In genomic region chr14:23182372-23183014, GRCh38 we compare ENCODE assay signal across 8 cellular contexts. TPM values are rescaled to one million over a fixed set of nuclear protein-coding genes. Genes with fewer than 3 reads are reported as not detected.
DNase-seq lines count a peak whose midpoint lies in the region; ATAC-seq, FAIRE-seq and TF ChIP-seq lines count a peak whose summit lies in the region.

No MANE protein-coding gene starts in this region.

- ATAC-seq in Panc1 (peak; percentile 54), GM19467 (IDR thresholded peaks at IDR 0.05; ENCODE audit: unreplicated experiment) (no peak)

- DNase-seq in G401 (ENCODE audit: low spot score) (peak; percentile 94), Panc1 (ENCODE audit: low read depth, low spot score) (no peak), MCF 10A (ENCODE audit: unreplicated experiment) (peak; percentile 20), kidney (no peak), NCI-H1930 (lab: John Stamatoyannopoulos, UW) (no peak), EL (no peak)
- DNase-seq in stimulated activated CD4-positive, alpha-beta T cell treated with anti-CD3 and anti-CD28 coated beads, Interleukin-15, amount 100 ng/mL, for 24 hours, result peak; percentile 62

- no peaks in the 10 kb centered on the region for H3K27me3 Mint-ChIP-seq in MCF 10A (ENCODE audit: insufficient read depth, unreplicated experiment)

- no peak for TF ChIP-seq CTCF in Panc1 (IDR thresholded peaks at IDR 0.05)
- TF ChIP-seq CTCF in MCF 10A (IDR thresholded peaks at IDR 0.05; ENCODE audit: unreplicated experiment), result no peak
- no peak for TF ChIP-seq CTCF in kidney (IDR thresholded peaks at IDR 0.05; ENCODE audit: borderline replicate concordance, extremely low read depth, insufficient read depth)

- H3K27ac Mint-ChIP-seq in MCF 10A (ENCODE audit: low read depth, unreplicated experiment), result no peak overlapping the region

- H3K4me3 Mint-ChIP-seq in MCF 10A (ENCODE audit: unreplicated experiment), result no peak overlapping the region

- intact Hi-C loops in Panc1 (cut with micrococcal nuclease; ENCODE audit: unreplicated experiment) (no loop called here), MCF 10A (cut with micrococcal nuclease) (no loop called here), kidney (cut with DNase I) (no loop called here)

- peak overlapping the region; percentile 39 to 40 for H3K4me3 ChIP-seq in Panc1 (ENCODE audit: low read depth in 2 of 2, low read length in 2 of 2)
- peak overlapping the region; percentile 84 to 93 for H3K4me3 ChIP-seq in kidney (ENCODE audit: low read length in 2 of 2)

- POLR2A ChIA-PET in Panc1 (lab: Charles Lee), result no interaction called here
- POLR2A ChIA-PET in MCF 10A (lab: Yijun Ruan, JAX), result interaction anchor here (0.7 to 2.8 kb wide), 10 partner anchors 10 to 117 kb away, joined by 3 to 15 read pairs (median 4); no protein-coding TSS in a partner anchor

- H3K4me1 Mint-ChIP-seq in MCF 10A (ENCODE audit: insufficient read depth, unreplicated experiment), result peaks cover 5% of the 10 kb centered on the region

- H3K27ac ChIP-seq in Panc1 (ENCODE audit: low read length) (no peak overlapping the region), kidney (ENCODE audit: low read depth in 2 of 2, low read length in 2 of 2) (peak overlapping the region; percentile 45 to 70)

- CTCF ChIA-PET in Panc1 (lab: Charles Lee) (interaction anchor here (1.9 kb wide), 1 partner anchor 62 kb away, joined by 11 read pairs; no protein-coding TSS in a partner anchor), MCF 10A (lab: Yijun Ruan, JAX) (interaction anchor here (0.6 to 12.2 kb wide), 9 partner anchors 11 to 412 kb away, joined by 3 to 766 read pairs (median 4); partner anchors contain the start of gene CEBPE)

- H3K4me1 ChIP-seq in Panc1 (ENCODE audit: control insufficient read depth, insufficient read depth, low read length), result no peaks in the 10 kb centered on the region; the same call in 1 of the 2 replicates
- peaks cover 3 to 10% of the 10 kb centered on the region in 2 donors for H3K4me1 ChIP-seq in kidney (ENCODE audit: control insufficient read depth in 1 of 2, insufficient read depth in 1 of 2, low read depth in 1 of 2, low read length in 2 of 2)

- in situ Hi-C loops in G401 (cut with HindIII; ENCODE audit: low sequenced_read_pairs), result no loop called here
- in situ Hi-C loops in Panc1 (cut with HindIII; ENCODE audit: low pct_unique_long_range_greater_than_20kb, low sequenced_read_pairs), result no loop called here

- H3K36me3 ChIP-seq in Panc1 (ENCODE audit: control insufficient read depth, insufficient read depth, low read length) (peaks cover 3% of the 10 kb centered on the region; the same call in 1 of the 2 replicates), kidney (ENCODE audit: control insufficient read depth in 1 of 2, insufficient read depth in 2 of 2, low read length in 2 of 2) (no peaks in the 10 kb centered on the region)

- BruUV-seq in Panc1 (replicated peaks; lab: Mats Ljungman, UMichigan) (no TSS peak), MCF 10A (replicated peaks; lab: Mats Ljungman, UMichigan) (no TSS peak)

- no peaks in the 10 kb centered on the region for H3K36me3 Mint-ChIP-seq in MCF 10A (ENCODE audit: insufficient read depth, unreplicated experiment)

- FAIRE-seq in kidney (lab: Jason Lieb, UNC), result no peak

- H3K9me3 Mint-ChIP-seq in MCF 10A (ENCODE audit: unreplicated experiment), result no peaks in the 10 kb centered on the region

- H3K9me3 ChIP-seq in Panc1 (ENCODE audit: control insufficient read depth, insufficient read depth, low read depth, low read length), result no peaks in the 10 kb centered on the region
- no peaks in the 10 kb centered on the region for H3K9me3 ChIP-seq in kidney (ENCODE audit: control insufficient read depth in 1 of 2, low read length in 2 of 2)

- H3K27me3 ChIP-seq in Panc1 (ENCODE audit: control insufficient read depth, insufficient read depth, low read length), result peaks cover 5% of the 10 kb centered on the region

- peak overlapping the region; percentile 74 to 81 for H3K9ac ChIP-seq in kidney (ENCODE audit: low read length in 2 of 2)

RNA-seq across cellular contexts. Expression of gene SLC7A8, which starts 1.0 kb away (rescaled TPM):
- total RNA-seq in G401 (2014; rRNA removed; shearing (Covaris generic)), result 14.5 and 15.9 TPM in 2 replicates
- total RNA-seq in Panc1 (2021; ENCODE audit: unreplicated experiment), result 0.90 TPM
- polyA plus RNA-seq in Panc1 (2012; ENCODE audit: insufficient read length), result 1.1 TPM
- 1.5 and 2.4 TPM in 2 replicates for total RNA-seq in MCF 10A (2022)
- 22.9 TPM for total RNA-seq in kidney
- polyA plus RNA-seq in kidney (ENCODE audit: insufficient read depth, low read depth, low replicate concordance), result 210 TPM

RNA-seq across cellular contexts. Expression of gene RNF212B, which starts 55.2 kb away (rescaled TPM):
- total RNA-seq in G401 (2014; rRNA removed; shearing (Covaris generic)), result not detected in 2 replicates
- total RNA-seq in Panc1 (2021; ENCODE audit: unreplicated experiment) (not detected), MCF 10A (2022) (not detected in 2 replicates), kidney (not detected)
- polyA plus RNA-seq in Panc1 (2012; ENCODE audit: insufficient read length), result not detected
- polyA plus RNA-seq in kidney (ENCODE audit: insufficient read depth, low read depth, low replicate concordance), result 2.8 TPM

Comparison
In these comparisons a context has a peak if more than half of its experiments do, and no peak if none do; other contexts are left out.
1. DNase-seq: peak in G401 (single experiment), MCF 10A (single experiment) and stimulated activated CD4-positive, alpha-beta T cell treated with anti-CD3 and anti-CD28 coated beads, Interleukin-15, amount 100 ng/mL, for 24 hours (single experiment); none in Panc1 (single experiment), kidney (single experiment), NCI-H1930 (0 of 2) and EL (single experiment).